1 cellular context compared by ENCODE assay signal in the genomic region with DNA sequence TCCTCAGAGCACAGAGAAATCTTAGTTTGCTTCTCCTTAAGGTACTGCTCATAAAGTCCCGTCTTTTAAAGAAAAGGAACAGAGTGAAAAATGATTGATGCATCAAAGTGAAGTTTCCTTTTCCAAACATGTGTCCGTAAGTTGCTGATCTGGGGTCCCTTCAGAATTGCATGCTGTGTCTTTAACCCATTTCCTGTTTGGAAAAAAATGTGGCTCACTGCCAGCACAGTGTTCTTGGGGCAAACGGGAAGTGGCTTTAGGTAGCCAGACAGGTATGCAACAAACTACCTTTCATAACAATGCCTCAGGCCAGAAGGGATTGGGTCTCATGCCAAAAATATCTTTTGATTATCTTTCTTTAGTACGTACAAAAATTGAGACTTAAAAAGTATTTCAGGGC.
TF ChIP-seq lines count a peak whose summit lies in the region.

No MANE protein-coding gene starts in this region.

TF ChIP-seq in H1, 55 proteins besides CTCF, POLR2A, EP300 and RAD21:
- TF ChIP-seq CHD7 (IDR thresholded peaks at IDR 0.05; ENCODE audit: insufficient replicate concordance, low read length) (no peak), SP1 (IDR thresholded peaks at IDR 0.05; ENCODE audit: low read depth, low read length) (no peak), MAFK (IDR thresholded peaks at IDR 0.05; ENCODE audit: low read depth, low read length) (no peak), NANOG (IDR thresholded peaks at IDR 0.05; ENCODE audit: insufficient read depth, low read depth, low read length, poor library complexity, severe bottlenecking) (no peak), TAF7 (optimal IDR thresholded peaks at IDR 0.05; ENCODE audit: borderline replicate concordance, low read depth, low read length) (no peak), POU5F1 (IDR thresholded peaks at IDR 0.05; ENCODE audit: low read depth, low read length) (no peak), YY1 (IDR thresholded peaks at IDR 0.05; ENCODE audit: low read depth, low read length) (no peak), KDM1A (IDR thresholded peaks at IDR 0.05; ENCODE audit: borderline replicate concordance, low read length) (no peak), SP4 (IDR thresholded peaks at IDR 0.05; ENCODE audit: low read length) (no peak), SUZ12 (IDR thresholded peaks at IDR 0.05; ENCODE audit: low read length) (no peak), EGR1 (IDR thresholded peaks at IDR 0.05; ENCODE audit: borderline replicate concordance, low read depth, low read length) (no peak), PHF8 (conservative IDR thresholded peaks at IDR 0.05; ENCODE audit: low read depth, low read length) (no peak), KDM4A (IDR thresholded peaks at IDR 0.05; ENCODE audit: low read depth, low read length, severe bottlenecking) (no peak)
